17 cellular contexts compared by ENCODE assay signal in the genomic region with DNA sequence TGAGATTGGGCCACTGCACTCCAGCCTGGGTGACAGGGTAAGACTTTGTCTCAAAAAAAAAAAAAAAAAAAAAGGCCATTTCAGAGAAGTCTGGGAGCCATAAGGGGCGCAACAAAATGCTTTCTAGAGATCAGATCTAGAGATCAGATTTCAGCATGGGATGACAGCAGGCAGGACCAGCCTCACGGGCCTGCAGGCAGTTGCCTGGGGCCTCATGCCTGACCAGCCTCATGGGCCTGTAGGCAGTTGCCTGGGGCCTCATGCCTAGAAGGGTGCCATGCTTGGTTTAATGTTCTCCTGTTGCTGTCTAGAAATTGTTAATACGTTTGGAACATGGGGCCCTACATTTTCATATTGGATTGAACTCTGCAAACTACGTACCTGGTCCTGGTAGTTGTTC.
A peak's percentile ranks its signal among the peaks of the same experiment; 100 is the strongest.
DNase-seq lines count a peak whose midpoint lies in the region; ATAC-seq lines count a peak whose summit lies in the region.
"Had no signal": no experiment of that assay in that cellular context is flagged by ENCODE, and none has a peak within 500 bp of the region (broad histone marks: within the 10 kb centered on the region; RNA-seq: fewer than 3 reads in every experiment).

No MANE protein-coding gene starts in this region.

- peak overlapping the region; percentile 63 for H3K27ac Mint-ChIP-seq in dendritic cell treated with granulocyte-macrophage colony-stimulating factor and Interleukin-4, amounts not matched to agents 40 ng/mL and 50 ng/mL, for 4 days
- H3K27ac Mint-ChIP-seq: B cell; CD8-positive, alpha-beta T cell had no signal

- H3K27me3 Mint-ChIP-seq in dendritic cell treated with granulocyte-macrophage colony-stimulating factor and Interleukin-4, amounts not matched to agents 40 ng/mL and 50 ng/mL, for 4 days = no peaks in the 10 kb centered on the region
- H3K27me3 Mint-ChIP-seq: B cell; CD4-positive, CD25-positive, alpha-beta regulatory T cell had no signal

- ATAC-seq in GM19397 (IDR thresholded peaks at IDR 0.05; ENCODE audit: unreplicated experiment) = no peak
- ATAC-seq: CD8-positive, alpha-beta T cell had no signal

- peaks cover 32% of the 10 kb centered on the region for H3K36me3 Mint-ChIP-seq in dendritic cell treated with granulocyte-macrophage colony-stimulating factor and Interleukin-4, amounts not matched to agents 40 ng/mL and 50 ng/mL, for 4 days (ENCODE audit: low read depth)

- H3K9me3 Mint-ChIP-seq in dendritic cell treated with granulocyte-macrophage colony-stimulating factor and Interleukin-4, amounts not matched to agents 40 ng/mL and 50 ng/mL, for 4 days = peaks cover 20% of the 10 kb centered on the region

- peak; percentile 14 for DNase-seq in DMS 273 (lab: John Stamatoyannopoulos, UW; ENCODE audit: unreplicated experiment)
- no peak for DNase-seq in DMS 273 treated with DMSO at 0.1 percent for 48 hours (lab: John Stamatoyannopoulos, UW)
- peak; percentile 64 for DNase-seq in NCI-H2171 treated with DMSO at 0.1 percent for 48 hours (lab: John Stamatoyannopoulos, UW)
- DNase-seq in hippocampal formation (lab: John Stamatoyannopoulos, UW) = no peak
- DNase-seq in stimulated activated CD4-positive, alpha-beta T cell treated with anti-CD3 and anti-CD28 coated beads, Interleukin-2, amount 100 ng/mL, for 48 hours = no peak
- DNase-seq: Caco-2; CD4-positive, CD25-positive, alpha-beta regulatory T cell; CD8-positive, alpha-beta T cell; DMS53; DMS79 treated with DMSO at 0.1 percent for 48 hours; GF-D8; GM23248; H7; HCEC 1CT had no signal

- intact Hi-C loops in dendritic cell treated with granulocyte-macrophage colony-stimulating factor and Interleukin-4, amounts not matched to agents 40 ng/mL and 50 ng/mL, for 4 days (cut with micrococcal nuclease) = no loop called here

- H3K4me1 Mint-ChIP-seq in dendritic cell treated with granulocyte-macrophage colony-stimulating factor and Interleukin-4, amounts not matched to agents 40 ng/mL and 50 ng/mL, for 4 days (ENCODE audit: low read depth) = peaks cover 55% of the 10 kb centered on the region

- H3K4me3 Mint-ChIP-seq in dendritic cell treated with granulocyte-macrophage colony-stimulating factor and Interleukin-4, amounts not matched to agents 40 ng/mL and 50 ng/mL, for 4 days = no peak overlapping the region
- H3K4me3 Mint-ChIP-seq: B cell; CD4-positive, CD25-positive, alpha-beta regulatory T cell; CD8-positive, alpha-beta T cell had no signal

Comparison
In these comparisons a context has a peak if more than half of its experiments do, and no peak if none do; other contexts are left out.
1. DNase-seq: peak in DMS 273 (single experiment) and NCI-H2171 treated with DMSO at 0.1 percent for 48 hours (single experiment); none in DMS 273 treated with DMSO at 0.1 percent for 48 hours (single experiment), hippocampal formation (0 of 2) and stimulated activated CD4-positive, alpha-beta T cell treated with anti-CD3 and anti-CD28 coated beads, Interleukin-2, amount 100 ng/mL, for 48 hours (0 of 2).